In genomic region chr6:165031491-165031890, GRCh38 we compare ENCODE assay signal across 24 cellular contexts.
"Had no signal": no experiment of that assay in that cellular context is flagged by ENCODE, and none has a peak within 500 bp of the region (broad histone marks: within the 10 kb centered on the region; RNA-seq: fewer than 3 reads in every experiment).

No MANE protein-coding gene starts in this region.

- H3K4me3 ChIP-seq: coronary artery, esophagus squamous epithelium, gastrocnemius medialis, lung, ovary, psoas muscle, sigmoid colon, stomach, thyroid gland had no signal

- H3K27ac ChIP-seq: coronary artery, esophagus squamous epithelium, gastrocnemius medialis, ovary, psoas muscle, sigmoid colon, stomach, thyroid gland had no signal

- DNase-seq: dermis blood vessel endothelial cell; effector memory CD4-positive, alpha-beta T cell; erythroblast; esophagus squamous epithelium; gastrocnemius medialis; head of caudate nucleus; naive thymus-derived CD8-positive, alpha-beta T cell; nephron progenitor cell; nucleus accumbens; ovary; posterior cingulate gyrus; psoas muscle; right cardiac atrium; sigmoid colon; small intestine; stimulated activated CD4-positive, alpha-beta T cell treated with anti-CD3 and anti-CD28 coated beads, Interleukin-12 subunit alpha, Interleukin-12 subunit beta, amount 100 ng/mL, for 4 hours; stimulated activated CD4-positive, alpha-beta T cell treated with anti-CD3 and anti-CD28 coated beads, Interleukin-1b, Interleukin-23, amount 100 ng/mL, for 48 hours; stimulated activated CD4-positive, alpha-beta T cell treated with anti-CD3 and anti-CD28 coated beads, Interleukin-4, amount 100 ng/mL, for 24 hours; stimulated activated naive CD4-positive, alpha-beta T cell treated with Interleukin-2 at 50 U/mL for 16 hours; stomach; thyroid gland had no signal

- H3K4me1 ChIP-seq: esophagus squamous epithelium, gastrocnemius medialis, psoas muscle, sigmoid colon, stomach, thyroid gland had no signal

- ATAC-seq: gastrocnemius medialis; naive thymus-derived CD8-positive, alpha-beta T cell; psoas muscle; right cardiac atrium; stimulated activated effector memory CD8-positive, alpha-beta T cell treated with anti-CD3 and anti-CD28 coated beads, Interleukin-12 subunit alpha, Interleukin-12 subunit beta, amount 100 ng/mL, for 72 hours had no signal

- H3K9me3 ChIP-seq: gastrocnemius medialis, ovary, sigmoid colon, thyroid gland had no signal

- H3K36me3 ChIP-seq: esophagus squamous epithelium, gastrocnemius medialis, ovary, sigmoid colon, stomach, thyroid gland had no signal

- H3K27me3 ChIP-seq: esophagus squamous epithelium, gastrocnemius medialis, ovary, sigmoid colon, stomach, thyroid gland had no signal
